ENCODE assay signal across 10 cellular contexts in genomic region chr6:169070506-169071176, GRCh38.
DNase-seq lines count a peak whose midpoint lies in the region; ATAC-seq and TF ChIP-seq lines count a peak whose summit lies in the region.
"Had no signal": no experiment of that assay in that cellular context is flagged by ENCODE, and none has a peak within 500 bp of the region (broad histone marks: within the 10 kb centered on the region; RNA-seq: fewer than 3 reads in every experiment).

No MANE protein-coding gene starts in this region.

- H3K4me3 Mint-ChIP-seq in CD14-positive monocyte: no peak overlapping the region
- H3K4me3 Mint-ChIP-seq in nephron progenitor cell: no peak overlapping the region

- H3K27ac ChIP-seq in colonic mucosa (peak overlapping the region; percentile 23), lung (ENCODE audit: low read depth in 1 of 2, low read length in 1 of 2) (no peak overlapping the region)

- ATAC-seq in lung (ENCODE audit: insufficient read depth, low FRiP score): peak; percentile 87
- ATAC-seq in HG03521 (IDR thresholded peaks at IDR 0.05; ENCODE audit: unreplicated experiment): no peak
- ATAC-seq in HG03432 (IDR thresholded peaks at IDR 0.05; ENCODE audit: unreplicated experiment): no peak

- H3K27ac Mint-ChIP-seq in CD14-positive monocyte (no peak overlapping the region), nephron progenitor cell (no peak overlapping the region)

- H3K27me3 Mint-ChIP-seq in CD14-positive monocyte (ENCODE audit: low read depth in 3 of 3): no peaks in the 10 kb centered on the region
- peaks cover 8% of the 10 kb centered on the region for H3K27me3 Mint-ChIP-seq in nephron progenitor cell (ENCODE audit: low read depth, poor library complexity)

- TF ChIP-seq CTCF in colonic mucosa (IDR thresholded peaks at IDR 0.05): no peak
- no peak for TF ChIP-seq CTCF in lung (IDR thresholded peaks at IDR 0.05; ENCODE audit: control extremely low read depth, extremely low read depth)
- no peak for TF ChIP-seq CTCF in CD14-positive monocyte (IDR thresholded peaks at IDR 0.05)
- TF ChIP-seq CTCF in nephron progenitor cell (IDR thresholded peaks at IDR 0.05): no peak

- intact Hi-C loops in colonic mucosa (cut with DNase I) (no loop called here), CD14-positive monocyte (cut with micrococcal nuclease) (no loop called here)

- no peaks in the 10 kb centered on the region for H3K36me3 Mint-ChIP-seq in CD14-positive monocyte
- H3K36me3 Mint-ChIP-seq in nephron progenitor cell (ENCODE audit: low read depth): no peaks in the 10 kb centered on the region

- peak; percentile 52 for DNase-seq in 8988T
- DNase-seq in MG63: peak; percentile 99
- DNase-seq in colonic mucosa: peak; percentile 45
- peak; percentile 41 for DNase-seq in lung (ENCODE audit: low spot score)
- DNase-seq in CD14-positive monocyte (ENCODE audit: low spot score): no peak
- DNase-seq in nephron progenitor cell: no peak
- DNase-seq: activated CD8-positive, alpha-beta memory T cell treated with anti-CD3 and anti-CD28 coated beads, Interleukin-2, amount 50 U/mL, for 48 hours; NCI-H2171 treated with DMSO at 0.1 percent for 48 hours had no signal

- H3K4me3 ChIP-seq in MG63 (no peak overlapping the region), colonic mucosa (no peak overlapping the region), lung (no peak overlapping the region)

- H3K9ac ChIP-seq in colonic mucosa (ENCODE audit: low read depth in 2 of 2, low read length in 2 of 2): no peak overlapping the region

- H3K4me1 Mint-ChIP-seq in CD14-positive monocyte (no peaks in the 10 kb centered on the region), nephron progenitor cell (peaks cover 10% of the 10 kb centered on the region)

- 75 to 89% methylated on average over 14 of the region's 14 CpGs for WGBS in lung, 2 donors

- H3K9me3 ChIP-seq in MG63 (0 out of 2 replicates have a peak, but pooled peaks cover 10% of the 10 kb centered on the region), colonic mucosa (no peaks in the 10 kb centered on the region), lung (ENCODE audit: control insufficient read depth in 2 of 2, insufficient read depth in 1 of 2, low read length in 1 of 2) (no peaks in the 10 kb centered on the region)

- H3K9me3 Mint-ChIP-seq in CD14-positive monocyte (peaks cover 7 to 26% (median 17%) of the 10 kb centered on the region in 7 donors), nephron progenitor cell (no peaks in the 10 kb centered on the region)

- no peaks in the 10 kb centered on the region for H3K27me3 ChIP-seq in MG63
- no peaks in the 10 kb centered on the region for H3K27me3 ChIP-seq in colonic mucosa
- H3K27me3 ChIP-seq in lung (ENCODE audit: control insufficient read depth, insufficient read depth): no peaks in the 10 kb centered on the region

- H3K36me3 ChIP-seq in MG63: no peaks in the 10 kb centered on the region; the same call in 1 of the 2 replicates
- no peaks in the 10 kb centered on the region for H3K36me3 ChIP-seq in colonic mucosa
- no peaks in the 10 kb centered on the region for H3K36me3 ChIP-seq in lung (ENCODE audit: control insufficient read depth in 2 of 2, insufficient read depth in 2 of 2, low read length in 2 of 2)

- no peaks in the 10 kb centered on the region for H3K4me1 ChIP-seq in colonic mucosa
- H3K4me1 ChIP-seq in lung (ENCODE audit: control insufficient read depth in 2 of 2, insufficient read depth in 2 of 2, low read length in 2 of 2): no peaks in the 10 kb centered on the region

Comparison
In these comparisons a context has a peak if more than half of its experiments do, and no peak if none do; other contexts are left out.
1. DNase-seq: peak in 8988T (single experiment), MG63 (single experiment), colonic mucosa (single experiment) and lung (single experiment); none in CD14-positive monocyte (single experiment) and nephron progenitor cell (single experiment).